Comparison of ENCODE assay signal across 1 cellular context in genomic region chr12:27014085-27014858, GRCh38.
TF ChIP-seq lines count a peak whose summit lies in the region.

A gene with protein sequence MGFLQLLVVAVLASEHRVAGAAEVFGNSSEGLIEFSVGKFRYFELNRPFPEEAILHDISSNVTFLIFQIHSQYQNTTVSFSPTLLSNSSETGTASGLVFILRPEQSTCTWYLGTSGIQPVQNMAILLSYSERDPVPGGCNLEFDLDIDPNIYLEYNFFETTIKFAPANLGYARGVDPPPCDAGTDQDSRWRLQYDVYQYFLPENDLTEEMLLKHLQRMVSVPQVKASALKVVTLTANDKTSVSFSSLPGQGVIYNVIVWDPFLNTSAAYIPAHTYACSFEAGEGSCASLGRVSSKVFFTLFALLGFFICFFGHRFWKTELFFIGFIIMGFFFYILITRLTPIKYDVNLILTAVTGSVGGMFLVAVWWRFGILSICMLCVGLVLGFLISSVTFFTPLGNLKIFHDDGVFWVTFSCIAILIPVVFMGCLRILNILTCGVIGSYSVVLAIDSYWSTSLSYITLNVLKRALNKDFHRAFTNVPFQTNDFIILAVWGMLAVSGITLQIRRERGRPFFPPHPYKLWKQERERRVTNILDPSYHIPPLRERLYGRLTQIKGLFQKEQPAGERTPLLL (minus strand): TSS chr12:27014384. CDS start chr12:27014168, 216 bp downstream.

TF ChIP-seq in HepG2, 621 proteins besides CTCF, POLR2A, EP300 and RAD21 (continued from another document and continues in another):
- TF ChIP-seq NONO (IDR thresholded peaks at IDR 0.05), result no peak
- TF ChIP-seq NONO (CRISPR knock-in tag; conservative IDR thresholded peaks at IDR 0.05), result peak; percentile 91
- no peak for TF ChIP-seq TRIM22 (IDR thresholded peaks at IDR 0.05)
- peak; percentile 78; the same call in 1 of the 2 replicates for TF ChIP-seq ZNF891 (CRISPR knock-in tag; IDR thresholded peaks at IDR 0.05)
- peak; percentile 62 for TF ChIP-seq ELF1 (CRISPR knock-in tag; IDR thresholded peaks at IDR 0.05)
- peak; percentile 21; the same call in 1 of the 2 replicates for TF ChIP-seq SIX4 (CRISPR knock-in tag; IDR thresholded peaks at IDR 0.05)
- TF ChIP-seq, protein P1, sequence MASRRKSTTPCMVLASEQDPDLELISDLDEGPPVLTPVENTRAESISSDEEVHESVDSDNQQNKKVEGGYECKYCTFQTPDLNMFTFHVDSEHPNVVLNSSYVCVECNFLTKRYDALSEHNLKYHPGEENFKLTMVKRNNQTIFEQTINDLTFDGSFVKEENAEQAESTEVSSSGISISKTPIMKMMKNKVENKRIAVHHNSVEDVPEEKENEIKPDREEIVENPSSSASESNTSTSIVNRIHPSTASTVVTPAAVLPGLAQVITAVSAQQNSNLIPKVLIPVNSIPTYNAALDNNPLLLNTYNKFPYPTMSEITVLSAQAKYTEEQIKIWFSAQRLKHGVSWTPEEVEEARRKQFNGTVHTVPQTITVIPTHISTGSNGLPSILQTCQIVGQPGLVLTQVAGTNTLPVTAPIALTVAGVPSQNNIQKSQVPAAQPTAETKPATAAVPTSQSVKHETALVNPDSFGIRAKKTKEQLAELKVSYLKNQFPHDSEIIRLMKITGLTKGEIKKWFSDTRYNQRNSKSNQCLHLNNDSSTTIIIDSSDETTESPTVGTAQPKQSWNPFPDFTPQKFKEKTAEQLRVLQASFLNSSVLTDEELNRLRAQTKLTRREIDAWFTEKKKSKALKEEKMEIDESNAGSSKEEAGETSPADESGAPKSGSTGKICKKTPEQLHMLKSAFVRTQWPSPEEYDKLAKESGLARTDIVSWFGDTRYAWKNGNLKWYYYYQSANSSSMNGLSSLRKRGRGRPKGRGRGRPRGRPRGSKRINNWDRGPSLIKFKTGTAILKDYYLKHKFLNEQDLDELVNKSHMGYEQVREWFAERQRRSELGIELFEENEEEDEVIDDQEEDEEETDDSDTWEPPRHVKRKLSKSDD (CRISPR knock-in tag; IDR thresholded peaks at IDR 0.05; ENCODE audit: low read depth), result no peak
- peak; percentile 89 for TF ChIP-seq ASH2L (IDR thresholded peaks at IDR 0.05; ENCODE audit: insufficient read length, low read depth, low read length)
- no peak for TF ChIP-seq FOXO4 (CRISPR knock-in tag; conservative IDR thresholded peaks at IDR 0.05)
- peak; percentile 91 for TF ChIP-seq ZNF768 (CRISPR knock-in tag; IDR thresholded peaks at IDR 0.05)
- TF ChIP-seq XBP1 (CRISPR knock-in tag; IDR thresholded peaks at IDR 0.05), result no peak
- TF ChIP-seq, protein P2, sequence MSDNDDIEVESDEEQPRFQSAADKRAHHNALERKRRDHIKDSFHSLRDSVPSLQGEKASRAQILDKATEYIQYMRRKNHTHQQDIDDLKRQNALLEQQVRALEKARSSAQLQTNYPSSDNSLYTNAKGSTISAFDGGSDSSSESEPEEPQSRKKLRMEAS (IDR thresholded peaks at IDR 0.05), result peak; percentile 95
- TF ChIP-seq MZF1 (CRISPR knock-in tag; IDR thresholded peaks at IDR 0.05; ENCODE audit: borderline replicate concordance), result 0 out of 2 replicates have a peak, but pooled peaks have one; percentile 49
- TF ChIP-seq ZNF784 (CRISPR knock-in tag; IDR thresholded peaks at IDR 0.05; ENCODE audit: borderline replicate concordance), result no peak; the same call in 1 of the 2 replicates
- peak; percentile 52; the same call in 1 of the 2 replicates for TF ChIP-seq ZSCAN20 (CRISPR knock-in tag; IDR thresholded peaks at IDR 0.05; ENCODE audit: borderline replicate concordance)
- peak; percentile 86 for TF ChIP-seq ZNF83 (CRISPR knock-in tag; IDR thresholded peaks at IDR 0.05; ENCODE audit: borderline replicate concordance)
- TF ChIP-seq PHF5A (CRISPR knock-in tag; IDR thresholded peaks at IDR 0.05; ENCODE audit: low read depth, unreplicated experiment), result peak; percentile 26
- TF ChIP-seq, protein P3, sequence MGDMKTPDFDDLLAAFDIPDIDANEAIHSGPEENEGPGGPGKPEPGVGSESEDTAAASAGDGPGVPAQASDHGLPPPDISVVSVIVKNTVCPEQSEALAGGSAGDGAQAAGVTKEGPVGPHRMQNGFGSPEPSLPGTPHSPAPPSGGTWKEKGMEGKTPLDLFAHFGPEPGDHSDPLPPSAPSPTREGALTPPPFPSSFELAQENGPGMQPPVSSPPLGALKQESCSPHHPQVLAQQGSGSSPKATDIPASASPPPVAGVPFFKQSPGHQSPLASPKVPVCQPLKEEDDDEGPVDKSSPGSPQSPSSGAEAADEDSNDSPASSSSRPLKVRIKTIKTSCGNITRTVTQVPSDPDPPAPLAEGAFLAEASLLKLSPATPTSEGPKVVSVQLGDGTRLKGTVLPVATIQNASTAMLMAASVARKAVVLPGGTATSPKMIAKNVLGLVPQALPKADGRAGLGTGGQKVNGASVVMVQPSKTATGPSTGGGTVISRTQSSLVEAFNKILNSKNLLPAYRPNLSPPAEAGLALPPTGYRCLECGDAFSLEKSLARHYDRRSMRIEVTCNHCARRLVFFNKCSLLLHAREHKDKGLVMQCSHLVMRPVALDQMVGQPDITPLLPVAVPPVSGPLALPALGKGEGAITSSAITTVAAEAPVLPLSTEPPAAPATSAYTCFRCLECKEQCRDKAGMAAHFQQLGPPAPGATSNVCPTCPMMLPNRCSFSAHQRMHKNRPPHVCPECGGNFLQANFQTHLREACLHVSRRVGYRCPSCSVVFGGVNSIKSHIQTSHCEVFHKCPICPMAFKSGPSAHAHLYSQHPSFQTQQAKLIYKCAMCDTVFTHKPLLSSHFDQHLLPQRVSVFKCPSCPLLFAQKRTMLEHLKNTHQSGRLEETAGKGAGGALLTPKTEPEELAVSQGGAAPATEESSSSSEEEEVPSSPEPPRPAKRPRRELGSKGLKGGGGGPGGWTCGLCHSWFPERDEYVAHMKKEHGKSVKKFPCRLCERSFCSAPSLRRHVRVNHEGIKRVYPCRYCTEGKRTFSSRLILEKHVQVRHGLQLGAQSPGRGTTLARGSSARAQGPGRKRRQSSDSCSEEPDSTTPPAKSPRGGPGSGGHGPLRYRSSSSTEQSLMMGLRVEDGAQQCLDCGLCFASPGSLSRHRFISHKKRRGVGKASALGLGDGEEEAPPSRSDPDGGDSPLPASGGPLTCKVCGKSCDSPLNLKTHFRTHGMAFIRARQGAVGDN (CRISPR knock-in tag; IDR thresholded peaks at IDR 0.05), result peak; percentile 96
- peak; percentile 83 for TF ChIP-seq KLF6 (CRISPR knock-in tag; IDR thresholded peaks at IDR 0.05)
- no peak for TF ChIP-seq ZBTB46 (CRISPR knock-in tag; IDR thresholded peaks at IDR 0.05; ENCODE audit: borderline replicate concordance)
- no peak for TF ChIP-seq ZNF138 (CRISPR knock-in tag; IDR thresholded peaks at IDR 0.05; ENCODE audit: low read depth)
- TF ChIP-seq SP4 (CRISPR knock-in tag; IDR thresholded peaks at IDR 0.05), result 0 out of 2 replicates have a peak, but pooled peaks have one; percentile 57
- peak; percentile 65; the same call in 1 of the 2 replicates for TF ChIP-seq HBP1 (CRISPR knock-in tag; IDR thresholded peaks at IDR 0.05; ENCODE audit: low read depth)
- peak; percentile 82; the same call in 1 of the 2 replicates for TF ChIP-seq ZNF773 (CRISPR knock-in tag; IDR thresholded peaks at IDR 0.05; ENCODE audit: borderline replicate concordance)
- TF ChIP-seq ZNF816 (CRISPR knock-in tag; IDR thresholded peaks at IDR 0.05; ENCODE audit: borderline replicate concordance), result no peak
- no peak for TF ChIP-seq ARHGAP35 (CRISPR knock-in tag; IDR thresholded peaks at IDR 0.05; ENCODE audit: borderline replicate concordance)
- no peak for TF ChIP-seq TGIF2 (CRISPR knock-in tag; IDR thresholded peaks at IDR 0.05)
- TF ChIP-seq, protein P4, sequence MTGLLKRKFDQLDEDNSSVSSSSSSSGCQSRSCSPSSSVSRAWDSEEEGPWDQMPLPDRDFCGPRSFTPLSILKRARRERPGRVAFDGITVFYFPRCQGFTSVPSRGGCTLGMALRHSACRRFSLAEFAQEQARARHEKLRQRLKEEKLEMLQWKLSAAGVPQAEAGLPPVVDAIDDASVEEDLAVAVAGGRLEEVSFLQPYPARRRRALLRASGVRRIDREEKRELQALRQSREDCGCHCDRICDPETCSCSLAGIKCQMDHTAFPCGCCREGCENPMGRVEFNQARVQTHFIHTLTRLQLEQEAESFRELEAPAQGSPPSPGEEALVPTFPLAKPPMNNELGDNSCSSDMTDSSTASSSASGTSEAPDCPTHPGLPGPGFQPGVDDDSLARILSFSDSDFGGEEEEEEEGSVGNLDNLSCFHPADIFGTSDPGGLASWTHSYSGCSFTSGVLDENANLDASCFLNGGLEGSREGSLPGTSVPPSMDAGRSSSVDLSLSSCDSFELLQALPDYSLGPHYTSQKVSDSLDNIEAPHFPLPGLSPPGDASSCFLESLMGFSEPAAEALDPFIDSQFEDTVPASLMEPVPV (CRISPR knock-in tag; IDR thresholded peaks at IDR 0.05), result no peak
- TF ChIP-seq HHEX (CRISPR knock-in tag; IDR thresholded peaks at IDR 0.05), result no peak
- no peak; the same call in 1 of the 2 replicates for TF ChIP-seq ZNF766 (CRISPR knock-in tag; IDR thresholded peaks at IDR 0.05; ENCODE audit: borderline replicate concordance)
- peak; percentile 76 for TF ChIP-seq ZNF430 (CRISPR knock-in tag; IDR thresholded peaks at IDR 0.05)
- TF ChIP-seq PAWR (CRISPR knock-in tag; IDR thresholded peaks at IDR 0.05; ENCODE audit: borderline replicate concordance), result 0 out of 2 replicates have a peak, but pooled peaks have one; percentile 16
- TF ChIP-seq RXRB (CRISPR knock-in tag; IDR thresholded peaks at IDR 0.05; ENCODE audit: borderline replicate concordance), result peak; percentile 37; the same call in 1 of the 2 replicates
- TF ChIP-seq ZFP82 (CRISPR knock-in tag; IDR thresholded peaks at IDR 0.05; ENCODE audit: borderline replicate concordance), result no peak
- 0 out of 2 replicates have a peak, but pooled peaks have one; percentile 47 for TF ChIP-seq ZNF33B (CRISPR knock-in tag; IDR thresholded peaks at IDR 0.05)
- TF ChIP-seq ZFP36L1 (CRISPR knock-in tag; IDR thresholded peaks at IDR 0.05), result 0 out of 2 replicates have a peak, but pooled peaks have one; percentile 9
- 0 out of 2 replicates have a peak, but pooled peaks have one; percentile 55 for TF ChIP-seq ZNF20 (CRISPR knock-in tag; IDR thresholded peaks at IDR 0.05)
- TF ChIP-seq ZMAT3 (CRISPR knock-in tag; conservative IDR thresholded peaks at IDR 0.05), result peak; percentile 61; the same call in 1 of the 2 replicates
- TF ChIP-seq YY1 (IDR thresholded peaks at IDR 0.05; ENCODE audit: insufficient read depth, insufficient replicate concordance, low read depth, low read length), result peak; percentile 76
- TF ChIP-seq, protein P5, sequence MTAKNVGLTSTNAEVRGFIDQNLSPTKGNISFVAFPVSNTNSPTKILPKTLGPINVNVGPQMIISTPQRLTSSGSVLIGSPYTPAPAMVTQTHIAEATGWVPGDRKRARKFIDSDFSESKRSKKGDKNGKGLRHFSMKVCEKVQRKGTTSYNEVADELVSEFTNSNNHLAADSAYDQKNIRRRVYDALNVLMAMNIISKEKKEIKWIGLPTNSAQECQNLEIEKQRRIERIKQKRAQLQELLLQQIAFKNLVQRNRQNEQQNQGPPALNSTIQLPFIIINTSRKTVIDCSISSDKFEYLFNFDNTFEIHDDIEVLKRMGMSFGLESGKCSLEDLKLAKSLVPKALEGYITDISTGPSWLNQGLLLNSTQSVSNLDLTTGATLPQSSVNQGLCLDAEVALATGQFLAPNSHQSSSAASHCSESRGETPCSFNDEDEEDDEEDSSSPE (CRISPR knock-in tag; IDR thresholded peaks at IDR 0.05), result peak; percentile 93
